ENCODE assay signal across 1 cellular context in the genomic region with DNA sequence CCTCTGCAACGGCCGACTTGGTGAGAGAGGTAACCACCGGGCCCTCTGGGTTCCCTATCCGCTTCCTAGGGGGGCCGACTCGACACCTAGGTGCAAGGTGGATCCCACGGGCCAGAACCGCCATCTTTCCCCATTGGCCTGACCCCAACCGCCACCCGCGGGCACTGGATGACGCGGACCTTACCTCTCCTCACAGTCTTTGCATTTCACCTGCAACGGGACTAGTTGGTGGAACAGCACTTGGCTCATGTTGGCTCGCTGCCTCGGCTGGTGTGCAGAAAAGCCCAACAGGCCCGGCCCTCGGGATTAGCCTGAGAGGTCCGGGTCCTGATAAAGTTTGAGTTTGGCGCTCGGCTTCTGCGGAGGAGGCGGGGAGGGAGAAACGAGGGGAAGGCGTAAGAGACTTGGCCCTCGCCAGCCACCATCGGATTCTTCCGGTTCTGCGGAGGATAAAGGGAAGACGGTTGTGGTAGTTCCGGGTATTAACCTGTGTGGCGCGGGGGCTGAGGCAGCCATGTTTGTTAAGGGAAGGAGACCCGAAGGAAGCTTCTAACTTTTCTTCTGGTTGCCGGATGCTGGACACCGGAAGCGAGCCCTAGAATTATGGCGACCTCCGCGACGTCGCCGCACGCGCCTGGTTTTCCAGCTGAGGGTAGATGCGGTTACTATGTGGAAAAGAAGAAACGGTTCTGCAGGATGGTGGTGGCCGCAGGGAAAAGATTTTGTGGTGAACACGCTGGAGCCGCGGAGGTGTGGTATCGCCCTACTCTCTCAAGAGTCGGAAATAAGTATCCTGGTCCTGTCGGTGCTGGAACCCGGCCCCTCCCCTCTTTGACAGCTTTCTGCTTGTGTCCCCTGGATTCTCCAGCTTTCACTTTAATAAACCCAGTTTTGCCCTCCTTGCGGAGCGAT.
TF ChIP-seq lines count a peak whose summit lies in the region.

A gene with protein sequence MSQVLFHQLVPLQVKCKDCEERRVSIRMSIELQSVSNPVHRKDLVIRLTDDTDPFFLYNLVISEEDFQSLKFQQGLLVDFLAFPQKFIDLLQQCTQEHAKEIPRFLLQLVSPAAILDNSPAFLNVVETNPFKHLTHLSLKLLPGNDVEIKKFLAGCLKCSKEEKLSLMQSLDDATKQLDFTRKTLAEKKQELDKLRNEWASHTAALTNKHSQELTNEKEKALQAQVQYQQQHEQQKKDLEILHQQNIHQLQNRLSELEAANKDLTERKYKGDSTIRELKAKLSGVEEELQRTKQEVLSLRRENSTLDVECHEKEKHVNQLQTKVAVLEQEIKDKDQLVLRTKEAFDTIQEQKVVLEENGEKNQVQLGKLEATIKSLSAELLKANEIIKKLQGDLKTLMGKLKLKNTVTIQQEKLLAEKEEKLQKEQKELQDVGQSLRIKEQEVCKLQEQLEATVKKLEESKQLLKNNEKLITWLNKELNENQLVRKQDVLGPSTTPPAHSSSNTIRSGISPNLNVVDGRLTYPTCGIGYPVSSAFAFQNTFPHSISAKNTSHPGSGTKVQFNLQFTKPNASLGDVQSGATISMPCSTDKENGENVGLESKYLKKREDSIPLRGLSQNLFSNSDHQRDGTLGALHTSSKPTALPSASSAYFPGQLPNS (minus strand): TSS at position 365 of the 912 bp plus-strand sequence. CDS start 116 bp downstream, at position 249.
TRMT13 (plus strand) TSS at position 598 of the 912 bp plus-strand sequence; CDS start at position 604, 6 bp downstream.

TF ChIP-seq in HEK293, 187 proteins besides CTCF, POLR2A, EP300 and RAD21 (continued from another document and continues in another):
- TF ChIP-seq MYNN (tag by site-specific recombination; IDR thresholded peaks at IDR 0.05; ENCODE audit: borderline replicate concordance), result peak; percentile 53; the same call in 1 of the 2 replicates
- 0 out of 2 replicates have a peak, but pooled peaks have one; percentile 46 for TF ChIP-seq ZNF362 (tag by site-specific recombination; IDR thresholded peaks at IDR 0.05)
- TF ChIP-seq ZBTB8A (tag by site-specific recombination; IDR thresholded peaks at IDR 0.05), result peak; percentile 54; the same call in 1 of the 2 replicates
- no peak for TF ChIP-seq ZNF354C (tag by site-specific recombination; IDR thresholded peaks at IDR 0.05; ENCODE audit: borderline replicate concordance, low read depth)
- TF ChIP-seq, protein P1, sequence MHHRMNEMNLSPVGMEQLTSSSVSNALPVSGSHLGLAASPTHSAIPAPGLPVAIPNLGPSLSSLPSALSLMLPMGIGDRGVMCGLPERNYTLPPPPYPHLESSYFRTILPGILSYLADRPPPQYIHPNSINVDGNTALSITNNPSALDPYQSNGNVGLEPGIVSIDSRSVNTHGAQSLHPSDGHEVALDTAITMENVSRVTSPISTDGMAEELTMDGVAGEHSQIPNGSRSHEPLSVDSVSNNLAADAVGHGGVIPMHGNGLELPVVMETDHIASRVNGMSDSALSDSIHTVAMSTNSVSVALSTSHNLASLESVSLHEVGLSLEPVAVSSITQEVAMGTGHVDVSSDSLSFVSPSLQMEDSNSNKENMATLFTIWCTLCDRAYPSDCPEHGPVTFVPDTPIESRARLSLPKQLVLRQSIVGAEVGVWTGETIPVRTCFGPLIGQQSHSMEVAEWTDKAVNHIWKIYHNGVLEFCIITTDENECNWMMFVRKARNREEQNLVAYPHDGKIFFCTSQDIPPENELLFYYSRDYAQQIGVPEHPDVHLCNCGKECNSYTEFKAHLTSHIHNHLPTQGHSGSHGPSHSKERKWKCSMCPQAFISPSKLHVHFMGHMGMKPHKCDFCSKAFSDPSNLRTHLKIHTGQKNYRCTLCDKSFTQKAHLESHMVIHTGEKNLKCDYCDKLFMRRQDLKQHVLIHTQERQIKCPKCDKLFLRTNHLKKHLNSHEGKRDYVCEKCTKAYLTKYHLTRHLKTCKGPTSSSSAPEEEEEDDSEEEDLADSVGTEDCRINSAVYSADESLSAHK (tag by site-specific recombination; IDR thresholded peaks at IDR 0.05), result no peak; the same call in 1 of the 2 replicates
- TF ChIP-seq TCF7L2 (IDR thresholded peaks at IDR 0.05; ENCODE audit: borderline replicate concordance, low read depth, low read length), result peak; percentile 70
- no peak for TF ChIP-seq KLF7 (tag by site-specific recombination; IDR thresholded peaks at IDR 0.05; ENCODE audit: borderline replicate concordance)
- TF ChIP-seq ZNF585B (tag by site-specific recombination; IDR thresholded peaks at IDR 0.05), result no peak
- TF ChIP-seq ZSCAN16 (tag by site-specific recombination; IDR thresholded peaks at IDR 0.05), result no peak
- TF ChIP-seq IKZF3 (tag by site-specific recombination; IDR thresholded peaks at IDR 0.05), result peak; percentile 9; the same call in 1 of the 2 replicates
- TF ChIP-seq ZNF664 (tag by site-specific recombination; IDR thresholded peaks at IDR 0.05), result peak; percentile 16; the same call in 1 of the 2 replicates
- no peak for TF ChIP-seq ZNF112 (tag by site-specific recombination; IDR thresholded peaks at IDR 0.05)
- TF ChIP-seq ZNF514 (tag by site-specific recombination; IDR thresholded peaks at IDR 0.05), result no peak
- peak; percentile 93 for TF ChIP-seq ZNF660 (tag by site-specific recombination; IDR thresholded peaks at IDR 0.05)
- no peak for TF ChIP-seq ZNF169 (tag by site-specific recombination; IDR thresholded peaks at IDR 0.05)
- peak; percentile 55 for TF ChIP-seq ZBTB26 (tag by site-specific recombination; optimal IDR thresholded peaks at IDR 0.05)
- peak; percentile 54; the same call in 1 of the 2 replicates for TF ChIP-seq SCRT1 (tag by site-specific recombination; IDR thresholded peaks at IDR 0.05; ENCODE audit: borderline replicate concordance)
- no peak for TF ChIP-seq REPIN1 (tag by site-specific recombination; IDR thresholded peaks at IDR 0.05; ENCODE audit: low read depth)
- peak; percentile 84; the same call in 1 of the 2 replicates for TF ChIP-seq HOXD13 (CRISPR knock-in tag; IDR thresholded peaks at IDR 0.05; ENCODE audit: borderline replicate concordance)
- no peak for TF ChIP-seq ZBTB1 (tag by site-specific recombination; IDR thresholded peaks at IDR 0.05)
- TF ChIP-seq ZNF548 (tag by site-specific recombination; IDR thresholded peaks at IDR 0.05), result no peak
- TF ChIP-seq ZNF148 (tag by site-specific recombination; IDR thresholded peaks at IDR 0.05; ENCODE audit: borderline replicate concordance), result no peak
- TF ChIP-seq ZNF658 (tag by site-specific recombination; IDR thresholded peaks at IDR 0.05), result no peak
- TF ChIP-seq MEIS1 (CRISPR knock-in tag; IDR thresholded peaks at IDR 0.05; ENCODE audit: borderline replicate concordance), result no peak
- TF ChIP-seq KLF8 (tag by site-specific recombination; IDR thresholded peaks at IDR 0.05), result peak; percentile 70
- TF ChIP-seq ZNF677 (tag by site-specific recombination; IDR thresholded peaks at IDR 0.05), result no peak
- TF ChIP-seq KLF9 (tag by site-specific recombination; IDR thresholded peaks at IDR 0.05; ENCODE audit: low read depth), result peak; percentile 77
- TF ChIP-seq ZNF335 (tag by site-specific recombination; conservative IDR thresholded peaks at IDR 0.05), result peak; percentile 98
- no peak for TF ChIP-seq ZNF223 (tag by site-specific recombination; IDR thresholded peaks at IDR 0.05)
- TF ChIP-seq ZNF280D (tag by site-specific recombination; IDR thresholded peaks at IDR 0.05), result no peak
- peak; percentile 61 for TF ChIP-seq ZBTB21 (tag by site-specific recombination; IDR thresholded peaks at IDR 0.05)
- TF ChIP-seq ZNF76 (tag by site-specific recombination; IDR thresholded peaks at IDR 0.05; ENCODE audit: borderline replicate concordance, low read depth), result peak; percentile 96
- TF ChIP-seq, protein P2, sequence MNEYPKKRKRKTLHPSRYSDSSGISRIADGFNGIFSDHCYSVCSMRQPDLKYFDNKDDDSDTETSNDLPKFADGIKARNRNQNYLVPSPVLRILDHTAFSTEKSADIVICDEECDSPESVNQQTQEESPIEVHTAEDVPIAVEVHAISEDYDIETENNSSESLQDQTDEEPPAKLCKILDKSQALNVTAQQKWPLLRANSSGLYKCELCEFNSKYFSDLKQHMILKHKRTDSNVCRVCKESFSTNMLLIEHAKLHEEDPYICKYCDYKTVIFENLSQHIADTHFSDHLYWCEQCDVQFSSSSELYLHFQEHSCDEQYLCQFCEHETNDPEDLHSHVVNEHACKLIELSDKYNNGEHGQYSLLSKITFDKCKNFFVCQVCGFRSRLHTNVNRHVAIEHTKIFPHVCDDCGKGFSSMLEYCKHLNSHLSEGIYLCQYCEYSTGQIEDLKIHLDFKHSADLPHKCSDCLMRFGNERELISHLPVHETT (tag by site-specific recombination; IDR thresholded peaks at IDR 0.05), result peak; percentile 81
- TF ChIP-seq OVOL3 (tag by site-specific recombination; IDR thresholded peaks at IDR 0.05), result no peak
- TF ChIP-seq ZNF837 (tag by site-specific recombination; IDR thresholded peaks at IDR 0.05), result no peak
- TF ChIP-seq ZNF768 (tag by site-specific recombination; IDR thresholded peaks at IDR 0.05), result no peak
- TF ChIP-seq ZNF707 (tag by site-specific recombination; IDR thresholded peaks at IDR 0.05), result no peak
- peak; percentile 46 for TF ChIP-seq ZNF843 (tag by site-specific recombination; IDR thresholded peaks at IDR 0.05)
- TF ChIP-seq ZNF623 (tag by site-specific recombination; IDR thresholded peaks at IDR 0.05), result no peak
- TF ChIP-seq ZNF132 (tag by site-specific recombination; IDR thresholded peaks at IDR 0.05; ENCODE audit: borderline replicate concordance), result no peak
- TF ChIP-seq ZNF792 (tag by site-specific recombination; IDR thresholded peaks at IDR 0.05), result no peak
- TF ChIP-seq, protein P3, sequence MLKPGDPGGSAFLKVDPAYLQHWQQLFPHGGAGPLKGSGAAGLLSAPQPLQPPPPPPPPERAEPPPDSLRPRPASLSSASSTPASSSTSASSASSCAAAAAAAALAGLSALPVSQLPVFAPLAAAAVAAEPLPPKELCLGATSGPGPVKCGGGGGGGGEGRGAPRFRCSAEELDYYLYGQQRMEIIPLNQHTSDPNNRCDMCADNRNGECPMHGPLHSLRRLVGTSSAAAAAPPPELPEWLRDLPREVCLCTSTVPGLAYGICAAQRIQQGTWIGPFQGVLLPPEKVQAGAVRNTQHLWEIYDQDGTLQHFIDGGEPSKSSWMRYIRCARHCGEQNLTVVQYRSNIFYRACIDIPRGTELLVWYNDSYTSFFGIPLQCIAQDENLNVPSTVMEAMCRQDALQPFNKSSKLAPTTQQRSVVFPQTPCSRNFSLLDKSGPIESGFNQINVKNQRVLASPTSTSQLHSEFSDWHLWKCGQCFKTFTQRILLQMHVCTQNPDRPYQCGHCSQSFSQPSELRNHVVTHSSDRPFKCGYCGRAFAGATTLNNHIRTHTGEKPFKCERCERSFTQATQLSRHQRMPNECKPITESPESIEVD (tag by site-specific recombination; IDR thresholded peaks at IDR 0.05), result no peak
- 0 out of 2 replicates have a peak, but pooled peaks have one; percentile 37 for TF ChIP-seq ZSCAN30 (tag by site-specific recombination; IDR thresholded peaks at IDR 0.05)
